Comparison of ENCODE assay signal across 8 cellular contexts in genomic region chr10:100186253-100186780, GRCh38. TPM values are rescaled to one million over a fixed set of nuclear protein-coding genes. Genes with fewer than 3 reads are reported as not detected.
DNase-seq lines count a peak whose midpoint lies in the region; ATAC-seq and TF ChIP-seq lines count a peak whose summit lies in the region.

No MANE protein-coding gene starts in this region.

- H3K36me3 Mint-ChIP-seq in T-helper 17 cell (ENCODE audit: low read depth), result peaks cover 6% of the 10 kb centered on the region
- peaks cover 56% of the 10 kb centered on the region for H3K36me3 Mint-ChIP-seq in nephron progenitor cell (ENCODE audit: low read depth)

- 0 to 1% methylated on average over 8 to 14 of the region's 14 CpGs for WGBS in esophagus squamous epithelium, 2 donors

- H3K4me1 ChIP-seq in esophagus squamous epithelium, result peaks cover 21 to 50% (median 21%) of the 10 kb centered on the region in 3 donors

- TF ChIP-seq POLR2A in esophagus squamous epithelium (IDR thresholded peaks at IDR 0.05), result no peak

- DNase-seq in DMS79 treated with DMSO at 0.1 percent for 48 hours (lab: John Stamatoyannopoulos, UW) (peak; percentile 21), DMS79 (lab: John Stamatoyannopoulos, UW) (no peak), T-helper 17 cell (no peak), esophagus squamous epithelium (lab: John Stamatoyannopoulos, UW) (no peak), nephron progenitor cell (peak; percentile 36), EL (no peak)

- H3K27ac ChIP-seq in esophagus squamous epithelium, result peak overlapping the region; percentile 92 to 97 (median 95)

- H3K4me1 Mint-ChIP-seq in T-helper 17 cell, result peaks cover 53% of the 10 kb centered on the region
- H3K4me1 Mint-ChIP-seq in nephron progenitor cell, result peaks cover 46% of the 10 kb centered on the region

- TF ChIP-seq CTCF in esophagus squamous epithelium (IDR thresholded peaks at IDR 0.05) (no peak), nephron progenitor cell (IDR thresholded peaks at IDR 0.05) (no peak)

- no peaks in the 10 kb centered on the region for H3K27me3 ChIP-seq in esophagus squamous epithelium

- H3K36me3 ChIP-seq in esophagus squamous epithelium, result peaks cover 0 to 51% (median 6%) of the 10 kb centered on the region in 3 donors

- H3K9me3 ChIP-seq in T-helper 17 cell (ENCODE audit: control insufficient read depth, low read length, poor library complexity, severe bottlenecking), result no peaks in the 10 kb centered on the region
- H3K9me3 ChIP-seq in esophagus squamous epithelium, result no peaks in the 10 kb centered on the region

- H3K27ac Mint-ChIP-seq in T-helper 17 cell, result peak overlapping the region; percentile 98
- H3K27ac Mint-ChIP-seq in nephron progenitor cell, result peak overlapping the region; percentile 97

- H3K27me3 Mint-ChIP-seq in T-helper 17 cell (no peaks in the 10 kb centered on the region), nephron progenitor cell (ENCODE audit: low read depth, poor library complexity) (no peaks in the 10 kb centered on the region)

- H3K9me3 Mint-ChIP-seq in nephron progenitor cell, result peaks cover 7% of the 10 kb centered on the region

- H3K4me3 ChIP-seq in esophagus squamous epithelium, result peak overlapping the region; percentile 87 to 98 (median 92)

- intact Hi-C loops in esophagus squamous epithelium (cut with DNase I), result no loop called here

- H3K4me3 Mint-ChIP-seq in T-helper 17 cell, result peak overlapping the region; percentile 97
- H3K4me3 Mint-ChIP-seq in nephron progenitor cell, result peak overlapping the region; percentile 97

- ATAC-seq in GM19468 (IDR thresholded peaks at IDR 0.05; ENCODE audit: extremely low read depth, unreplicated experiment) (peak; percentile 24), HG03520 (IDR thresholded peaks at IDR 0.05; ENCODE audit: unreplicated experiment) (peak; percentile 42), T-helper 17 cell (peak; percentile 69)

RNA-seq across cellular contexts. Expression of gene ERLIN1, which starts 0.5 kb away (rescaled TPM):
- total RNA-seq in T-helper 17 cell (1 to 10 TPM; 3.7 to 5.7 TPM), esophagus squamous epithelium (10 to 100 TPM; 27.7 to 33.3 (median 29.5) TPM)

RNA-seq across cellular contexts. Expression of gene CHUK, which starts 43.1 kb away (rescaled TPM):
- 10 to 100 TPM; 17.8 to 21.1 TPM for total RNA-seq in T-helper 17 cell
- 10 to 100 TPM in 3 of 4 donors, 1 to 10 TPM in 1; 6.9 to 20.8 (median 19.5) TPM for total RNA-seq in esophagus squamous epithelium

Comparison
In these comparisons a context has a peak if more than half of its experiments do, and no peak if none do; other contexts are left out.
1. DNase-seq: peak in DMS79 treated with DMSO at 0.1 percent for 48 hours (single experiment) and nephron progenitor cell (single experiment); none in DMS79 (single experiment), T-helper 17 cell (0 of 3), esophagus squamous epithelium (single experiment) and EL (single experiment).
2. RNA of gene ERLIN1, which starts 0.5 kb away (total RNA-seq): 27.7 to 33.3 TPM in esophagus squamous epithelium; 3.7 to 5.7 TPM in T-helper 17 cell; every median in the first group is over 4 times any median in the second.
3. Peak in every context shown above with its lines, with median percentiles within 50 percentile points of each other: ATAC-seq.